ENCODE assay signal across 8 cellular contexts in genomic region chr17:27353469-27354050, GRCh38. TPM values are rescaled to one million over a fixed set of nuclear protein-coding genes. Genes with fewer than 3 reads are reported as not detected.
DNase-seq lines count a peak whose midpoint lies in the region; ATAC-seq and TF ChIP-seq lines count a peak whose summit lies in the region.

No MANE protein-coding gene starts in this region.

- no peaks in the 10 kb centered on the region for H3K27me3 ChIP-seq in Peyer's patch

- peak; percentile 79 for ATAC-seq in GM21717 (IDR thresholded peaks at IDR 0.05; ENCODE audit: unreplicated experiment)
- ATAC-seq in activated T-helper 17 cell treated with anti-CD3 and anti-CD28 coated beads, Interleukin-2, amount 50 U/mL, for 72 hours (replicated peaks), result peak; percentile 95
- peak; percentile 94 for ATAC-seq in natural killer cell treated with Interleukin-12 subunit alpha and Interleukin-12 subunit beta and Interleukin-15 and Interleukin-18, amount 100 ng/mL, for 72 hours

- peak overlapping the region; percentile 75 for H3K4me3 ChIP-seq in Jurkat, Clone E6-1 (ENCODE audit: low read length)
- H3K4me3 ChIP-seq in Peyer's patch (peak overlapping the region; percentile 71 to 79 (median 72)), fibroblast of mammary gland (ENCODE audit: control insufficient read depth, low read depth, low read length) (peak overlapping the region; percentile 64)

- TF ChIP-seq CTCF in Peyer's patch (IDR thresholded peaks at IDR 0.05) (peak; percentile 96 to 99 (median 98)), fibroblast of mammary gland (conservative IDR thresholded peaks at IDR 0.05; ENCODE audit: control insufficient read depth, insufficient read depth, low read depth, low read length) (no peak)

- peak overlapping the region; percentile 89 to 93 (median 90) for H3K27ac ChIP-seq in Peyer's patch

- peak; percentile 84 to 92 for TF ChIP-seq POLR2A in Peyer's patch (IDR thresholded peaks at IDR 0.05)

- no peaks in the 10 kb centered on the region for H3K36me3 Mint-ChIP-seq in activated T-helper 17 cell treated with anti-CD3 and anti-CD28 coated beads, Interleukin-2, amount 50 U/mL, for 72 hours (ENCODE audit: low read depth)
- no peaks in the 10 kb centered on the region for H3K36me3 Mint-ChIP-seq in natural killer cell treated with Interleukin-12 subunit alpha and Interleukin-12 subunit beta and Interleukin-15 and Interleukin-18, amount 100 ng/mL, for 72 hours

- H3K4me3 Mint-ChIP-seq in activated T-helper 17 cell treated with anti-CD3 and anti-CD28 coated beads, Interleukin-2, amount 50 U/mL, for 72 hours, result peak overlapping the region; percentile 62
- H3K4me3 Mint-ChIP-seq in natural killer cell treated with Interleukin-12 subunit alpha and Interleukin-12 subunit beta and Interleukin-15 and Interleukin-18, amount 100 ng/mL, for 72 hours, result peak overlapping the region; percentile 78

- H3K36me3 ChIP-seq in Peyer's patch, result no peaks in the 10 kb centered on the region

- H3K9me3 Mint-ChIP-seq in activated T-helper 17 cell treated with anti-CD3 and anti-CD28 coated beads, Interleukin-2, amount 50 U/mL, for 72 hours, result no peaks in the 10 kb centered on the region
- no peaks in the 10 kb centered on the region for H3K9me3 Mint-ChIP-seq in natural killer cell treated with Interleukin-12 subunit alpha and Interleukin-12 subunit beta and Interleukin-15 and Interleukin-18, amount 100 ng/mL, for 72 hours

- peaks cover 6% of the 10 kb centered on the region for H3K4me1 Mint-ChIP-seq in activated T-helper 17 cell treated with anti-CD3 and anti-CD28 coated beads, Interleukin-2, amount 50 U/mL, for 72 hours
- peaks cover 26 to 35% of the 10 kb centered on the region in 2 donors for H3K4me1 Mint-ChIP-seq in natural killer cell treated with Interleukin-12 subunit alpha and Interleukin-12 subunit beta and Interleukin-15 and Interleukin-18, amount 100 ng/mL, for 72 hours (ENCODE audit: low read depth in 2 of 2)

- no peaks in the 10 kb centered on the region for H3K9me3 ChIP-seq in Peyer's patch

- DNase-seq in DMS79 treated with DMSO at 0.1 percent for 48 hours (lab: John Stamatoyannopoulos, UW) (peak; percentile 84), Peyer's patch (peak; percentile 81 to 95 (median 93)), fibroblast of mammary gland (ENCODE audit: low read depth) (peak; percentile 90)
- DNase-seq in Jurkat, Clone E6-1 (ENCODE audit: low read depth, low spot score), result peak; percentile 72
- peak; percentile 94 for DNase-seq in natural killer cell treated with Interleukin-12 subunit alpha and Interleukin-12 subunit beta and Interleukin-15 and Interleukin-18, amount 100 ng/mL, for 72 hours (ENCODE audit: low spot score)
- peak; percentile 78 for DNase-seq in stimulated activated naive CD4-positive, alpha-beta T cell treated with Interleukin-2 at 50 U/mL for 16 hours (lab: John Stamatoyannopoulos, UW)

- H3K4me1 ChIP-seq in Peyer's patch, result peaks cover 3 to 18% (median 6%) of the 10 kb centered on the region in 4 donors

- peak overlapping the region; percentile 44 for H3K27ac Mint-ChIP-seq in activated T-helper 17 cell treated with anti-CD3 and anti-CD28 coated beads, Interleukin-2, amount 50 U/mL, for 72 hours
- H3K27ac Mint-ChIP-seq in natural killer cell treated with Interleukin-12 subunit alpha and Interleukin-12 subunit beta and Interleukin-15 and Interleukin-18, amount 100 ng/mL, for 72 hours, result peak overlapping the region; percentile 74 to 90

- H3K27me3 Mint-ChIP-seq in activated T-helper 17 cell treated with anti-CD3 and anti-CD28 coated beads, Interleukin-2, amount 50 U/mL, for 72 hours, result no peaks in the 10 kb centered on the region
- no peaks in the 10 kb centered on the region for H3K27me3 Mint-ChIP-seq in natural killer cell treated with Interleukin-12 subunit alpha and Interleukin-12 subunit beta and Interleukin-15 and Interleukin-18, amount 100 ng/mL, for 72 hours

RNA-seq across cellular contexts. Expression of gene WSB1, which starts 59.6 kb away (rescaled TPM):
- 81.6 TPM for polyA plus RNA-seq in Jurkat, Clone E6-1 (2012; ENCODE audit: insufficient read depth, insufficient read length)
- 100 to 1,000 TPM in 2 of 4 donors, 10 to 100 TPM in 2; 61.5 to 208 (median 112) TPM for total RNA-seq in Peyer's patch
- 100 to 1,000 TPM; 118 to 403 TPM for total RNA-seq in activated T-helper 17 cell treated with anti-CD3 and anti-CD28 coated beads, Interleukin-2, amount 50 U/mL, for 72 hours
- total RNA-seq in natural killer cell treated with Interleukin-12 subunit alpha and Interleukin-12 subunit beta and Interleukin-15 and Interleukin-18, amount 100 ng/mL, for 72 hours, result 100 to 1,000 TPM; 129 to 174 TPM

Comparison
In these comparisons a context has a peak if more than half of its experiments do, and no peak if none do; other contexts are left out.
1. Peak in every context shown above with its lines: DNase-seq, ATAC-seq, H3K4me3 ChIP-seq and H3K27ac ChIP-seq.